9 cellular contexts compared by ENCODE assay signal in the genomic region with DNA sequence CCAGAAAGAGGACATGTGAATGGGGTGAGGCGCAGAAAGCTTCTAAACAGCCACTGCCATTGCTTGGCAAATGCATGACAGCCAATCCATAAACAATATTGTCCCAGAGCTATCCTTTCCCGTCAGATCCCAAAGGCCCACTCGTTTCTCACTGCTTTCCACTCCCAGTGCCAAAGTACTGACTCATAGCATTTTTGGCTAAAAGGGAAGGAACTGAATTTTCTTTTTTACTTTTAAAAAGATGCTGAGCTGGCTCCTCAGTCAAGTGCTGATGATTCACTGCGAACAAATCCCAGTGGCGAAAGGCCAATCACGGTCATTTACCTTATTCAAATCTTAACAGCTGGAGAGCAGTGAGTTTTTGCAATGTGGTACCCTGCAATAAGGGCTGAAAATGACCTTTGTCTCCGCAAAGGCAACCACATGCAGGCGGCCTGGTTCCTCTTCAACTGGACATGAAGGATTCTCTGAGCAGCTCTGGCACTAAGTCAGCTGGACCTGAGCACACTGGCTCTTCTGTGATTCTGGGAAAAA.
DNase-seq lines count a peak whose midpoint lies in the region; ATAC-seq and TF ChIP-seq lines count a peak whose summit lies in the region.
"Had no signal": no experiment of that assay in that cellular context is flagged by ENCODE, and none has a peak within 500 bp of the region (broad histone marks: within the 10 kb centered on the region; RNA-seq: fewer than 3 reads in every experiment).

No MANE protein-coding gene starts in this region.

- H3K27me3 Mint-ChIP-seq in naive thymus-derived CD8-positive, alpha-beta T cell: peaks cover 0 to 10% (median 3%) of the 10 kb centered on the region in 5 donors
- H3K27me3 Mint-ChIP-seq in activated naive CD4-positive, alpha-beta T cell treated with anti-CD3 and anti-CD28 coated beads, Interleukin-2, amount 10 ng/mL, durations not matched to agents 7 days and 5 days: no peaks in the 10 kb centered on the region

- H3K27me3 ChIP-seq in AG04450 (ENCODE audit: control insufficient read depth, insufficient read depth, low read length) (no peaks in the 10 kb centered on the region), foreskin keratinocyte (no peaks in the 10 kb centered on the region), ovary (no peaks in the 10 kb centered on the region), HAP-1 (ENCODE audit: low read depth) (no peaks in the 10 kb centered on the region)

- TF ChIP-seq EP300 in ovary (IDR thresholded peaks at IDR 0.05): no peak

- peak; percentile 60 for DNase-seq in AG04450 (ENCODE audit: low read depth, low spot score)
- peak in 1 of 2 donors; percentile 68 for DNase-seq in foreskin keratinocyte
- DNase-seq in ovary: peak; percentile 61 to 86 (median 84)
- no peak for DNase-seq in naive thymus-derived CD8-positive, alpha-beta T cell
- DNase-seq in HAP-1 (ENCODE audit: low spot score in 2 of 2): no peak
- no peak for DNase-seq in activated naive CD4-positive, alpha-beta T cell treated with anti-CD3 and anti-CD28 coated beads, Interleukin-2, amount 10 ng/mL, durations not matched to agents 7 days and 5 days
- DNase-seq: NCI-H345 had no signal

- H3K36me3 Mint-ChIP-seq in naive thymus-derived CD8-positive, alpha-beta T cell: no peaks in the 10 kb centered on the region
- no peaks in the 10 kb centered on the region for H3K36me3 Mint-ChIP-seq in activated naive CD4-positive, alpha-beta T cell treated with anti-CD3 and anti-CD28 coated beads, Interleukin-2, amount 10 ng/mL, durations not matched to agents 7 days and 5 days

- CTCF ChIA-PET in AG04450 (lab: Charles Lee): interaction anchor here (0.5 to 7.8 kb wide), 37 partner anchors 9 to 1003 kb away, joined by 3 to 378 read pairs (median 4); no protein-coding TSS in a partner anchor
- CTCF ChIA-PET in activated naive CD4-positive, alpha-beta T cell treated with anti-CD3 and anti-CD28 coated beads, Interleukin-2, amount 10 ng/mL, durations not matched to agents 7 days and 5 days (lab: Charles Lee): interaction anchor here (0.6 to 6.5 kb wide), 4 partner anchors 14 to 298 kb away, joined by 3 to 48 read pairs (median 3); no protein-coding TSS in a partner anchor

- no peak for TF ChIP-seq POLR2A in ovary (IDR thresholded peaks at IDR 0.05)

- POLR2A ChIA-PET in AG04450 (lab: Yijun Ruan, JAX): interaction anchor here (1.1 kb wide), 2 partner anchors 295 to 318 kb away, joined by 3 to 5 read pairs; partner anchors contain the start of gene CCDC169
- POLR2A ChIA-PET in naive thymus-derived CD8-positive, alpha-beta T cell (lab: Charles Lee): no interaction called here

- H3K27ac Mint-ChIP-seq in naive thymus-derived CD8-positive, alpha-beta T cell: no peak overlapping the region
- no peak overlapping the region for H3K27ac Mint-ChIP-seq in activated naive CD4-positive, alpha-beta T cell treated with anti-CD3 and anti-CD28 coated beads, Interleukin-2, amount 10 ng/mL, durations not matched to agents 7 days and 5 days

- H3K9me3 ChIP-seq in AG04450 (ENCODE audit: control insufficient read depth, insufficient read depth, low read length) (peaks cover 7% of the 10 kb centered on the region), ovary (no peaks in the 10 kb centered on the region), HAP-1 (peaks cover 4% of the 10 kb centered on the region; the same call in 1 of the 2 replicates)

- 14 to 30% (median 22%) methylated on average over 8 of the region's 8 CpGs for WGBS in ovary, 3 donors

- no peak overlapping the region for H3K4me3 Mint-ChIP-seq in naive thymus-derived CD8-positive, alpha-beta T cell
- no peak overlapping the region for H3K4me3 Mint-ChIP-seq in activated naive CD4-positive, alpha-beta T cell treated with anti-CD3 and anti-CD28 coated beads, Interleukin-2, amount 10 ng/mL, durations not matched to agents 7 days and 5 days

- no peak for TF ChIP-seq CTCF in AG04450 (IDR thresholded peaks at IDR 0.05; ENCODE audit: low read depth, low read length)
- no peak for TF ChIP-seq CTCF in foreskin keratinocyte (conservative IDR thresholded peaks at IDR 0.05)
- no peak for TF ChIP-seq CTCF in ovary (IDR thresholded peaks at IDR 0.05)

- peak; percentile 73 for ATAC-seq in SK-N-SH treated with all-trans-retinoic acid at 6 μM for 48 hours
- peak; percentile 63 for ATAC-seq in foreskin keratinocyte
- ATAC-seq in naive thymus-derived CD8-positive, alpha-beta T cell: no peak
- no peak for ATAC-seq in GM21825 (IDR thresholded peaks at IDR 0.05; ENCODE audit: unreplicated experiment)

- H3K4me1 Mint-ChIP-seq in naive thymus-derived CD8-positive, alpha-beta T cell: no peaks in the 10 kb centered on the region
- no peaks in the 10 kb centered on the region for H3K4me1 Mint-ChIP-seq in activated naive CD4-positive, alpha-beta T cell treated with anti-CD3 and anti-CD28 coated beads, Interleukin-2, amount 10 ng/mL, durations not matched to agents 7 days and 5 days

- intact Hi-C loops in ovary (cut with DNase I): loop anchor here (2.0 to 10.0 kb wide), 4 partner anchors 293 to 299 kb away; no protein-coding TSS in a partner anchor

- peaks cover 0 to 3% (median 0%) of the 10 kb centered on the region in 9 donors for H3K9me3 Mint-ChIP-seq in naive thymus-derived CD8-positive, alpha-beta T cell
- H3K9me3 Mint-ChIP-seq in activated naive CD4-positive, alpha-beta T cell treated with anti-CD3 and anti-CD28 coated beads, Interleukin-2, amount 10 ng/mL, durations not matched to agents 7 days and 5 days: peaks cover 3% of the 10 kb centered on the region

- no peak overlapping the region for H3K4me3 ChIP-seq in AG04450 (ENCODE audit: low read depth, low read length)
- no peak overlapping the region for H3K4me3 ChIP-seq in ovary
- H3K4me3 ChIP-seq in HAP-1: no peak overlapping the region

- H3K36me3 ChIP-seq in ovary (no peaks in the 10 kb centered on the region), HAP-1 (replicated peaks) (no peaks in the 10 kb centered on the region)

- H3K4me1 ChIP-seq in foreskin keratinocyte (no peaks in the 10 kb centered on the region), ovary (ENCODE audit: insufficient read depth) (peaks cover 2% of the 10 kb centered on the region), HAP-1 (no peaks in the 10 kb centered on the region)

- H3K27ac ChIP-seq in AG04450 (ENCODE audit: low read depth, low read length) (peak overlapping the region; percentile 43), foreskin keratinocyte (no peak overlapping the region), ovary (peak overlapping the region; percentile 65 to 77)

- in situ Hi-C loops in HAP-1 (cut with MboI; ENCODE audit: low sequenced_read_pairs): loop anchor here (5.0 kb wide), 1 partner anchor 298 kb away; no protein-coding TSS in a partner anchor

TF ChIP-seq in SK-N-SH treated with all-trans-retinoic acid at 6 μM for 48 hours, 23 proteins besides CTCF, POLR2A, EP300 and RAD21:
- TF ChIP-seq SNAI2 (CRISPR knock-in tag; IDR thresholded peaks at IDR 0.05): no peak
- TF ChIP-seq TOX (CRISPR knock-in tag; IDR thresholded peaks at IDR 0.05; ENCODE audit: borderline replicate concordance): no peak
- peak; percentile 63 for TF ChIP-seq ISL1 (CRISPR knock-in tag; IDR thresholded peaks at IDR 0.05)
- TF ChIP-seq ZFP3 (CRISPR knock-in tag; IDR thresholded peaks at IDR 0.05): peak; percentile 43; the same call in 1 of the 2 replicates

Comparison
In these comparisons a context has a peak if more than half of its experiments do, and no peak if none do; other contexts are left out.
1. DNase-seq: peak in AG04450 (single experiment) and ovary (5 of 5); none in naive thymus-derived CD8-positive, alpha-beta T cell (0 of 10), HAP-1 (0 of 2) and activated naive CD4-positive, alpha-beta T cell treated with anti-CD3 and anti-CD28 coated beads, Interleukin-2, amount 10 ng/mL, durations not matched to agents 7 days and 5 days (single experiment).
2. ATAC-seq: peak in SK-N-SH treated with all-trans-retinoic acid at 6 μM for 48 hours (single experiment) and foreskin keratinocyte (single experiment); none in naive thymus-derived CD8-positive, alpha-beta T cell (0 of 2) and GM21825 (single experiment).